ENCODE assay signal across 11 cellular contexts in the genomic region with DNA sequence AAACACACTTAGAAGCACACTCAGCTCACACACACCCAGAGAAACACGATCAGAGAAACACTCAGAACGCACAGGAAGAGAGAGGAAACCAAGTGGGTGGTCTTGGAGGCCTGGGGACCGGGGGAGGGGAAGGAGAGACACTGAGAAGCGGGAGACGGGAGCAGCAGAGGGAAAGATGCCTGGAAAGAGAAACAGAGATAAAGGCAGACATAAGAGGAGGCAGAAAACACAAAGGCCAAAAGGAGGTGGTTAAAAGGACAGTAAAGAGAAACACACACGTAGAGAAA. TPM values are rescaled to one million over a fixed set of nuclear protein-coding genes. Genes with fewer than 3 reads are reported as not detected.
DNase-seq lines count a peak whose midpoint lies in the region; ATAC-seq and TF ChIP-seq lines count a peak whose summit lies in the region.
"Had no signal": no experiment of that assay in that cellular context is flagged by ENCODE, and none has a peak within 500 bp of the region (broad histone marks: within the 10 kb centered on the region; RNA-seq: fewer than 3 reads in every experiment).

No MANE protein-coding gene starts in this region.

- CTCF ChIA-PET in activated CD4-positive, alpha-beta T cell treated with anti-CD3 and anti-CD28 coated beads for 36 hours (lab: Charles Lee), result interaction anchor here (1.0 to 2.2 kb wide), 4 partner anchors 8 to 147 kb away, joined by 3 to 9 read pairs (median 4); a partner anchor contains a TSS

- POLR2A ChIA-PET in activated CD4-positive, alpha-beta T cell treated with anti-CD3 and anti-CD28 coated beads for 36 hours (lab: Charles Lee), result no interaction called here

- WGBS in stomach, 5 donors, result 11 to 27% (median 21%) methylated on average over 6 of the region's 6 CpGs

- H3K27me3 ChIP-seq in HAP-1 (ENCODE audit: low read depth) (no peaks in the 10 kb centered on the region), stomach (peaks cover 0 to 26% (median 0%) of the 10 kb centered on the region in 3 donors)

- H3K4me1 Mint-ChIP-seq in activated CD4-positive, alpha-beta T cell treated with anti-CD3 and anti-CD28 coated beads for 36 hours, result no peaks in the 10 kb centered on the region

- H3K27ac Mint-ChIP-seq in activated CD4-positive, alpha-beta T cell treated with anti-CD3 and anti-CD28 coated beads for 36 hours, result no peak overlapping the region

- H3K9me3 ChIP-seq in HAP-1 (no peaks in the 10 kb centered on the region), stomach (no peaks in the 10 kb centered on the region)

- H3K36me3 Mint-ChIP-seq in activated CD4-positive, alpha-beta T cell treated with anti-CD3 and anti-CD28 coated beads for 36 hours (ENCODE audit: low read depth), result no peaks in the 10 kb centered on the region

- H3K36me3 ChIP-seq in HAP-1 (replicated peaks) (peaks cover under 1% of the 10 kb centered on the region), stomach (peaks cover 0 to 28% (median 23%) of the 10 kb centered on the region in 4 donors)

- no peak for TF ChIP-seq EP300 in stomach (IDR thresholded peaks at IDR 0.05)

- ATAC-seq in activated CD4-positive, alpha-beta T cell treated with anti-CD3 and anti-CD28 coated beads for 36 hours, result no peak

- H3K27me3 Mint-ChIP-seq in activated CD4-positive, alpha-beta T cell treated with anti-CD3 and anti-CD28 coated beads for 36 hours, result peaks cover 34% of the 10 kb centered on the region

- no peak for TF ChIP-seq POLR2A in stomach (IDR thresholded peaks at IDR 0.05)

- peak overlapping the region in 2 of 5 donors; percentile 84 for H3K27ac ChIP-seq in stomach
- H3K27ac ChIP-seq: KMS-11 had no signal

- in situ Hi-C loops in HAP-1 (cut with MboI; ENCODE audit: low sequenced_read_pairs), result no loop called here

- intact Hi-C loops in stomach (cut with DNase I; ENCODE audit: low total_unique reads), result no loop called here
- intact Hi-C loops in activated CD4-positive, alpha-beta T cell treated with anti-CD3 and anti-CD28 coated beads for 36 hours (cut with DNase I, micrococcal nuclease), result no loop called here

- peak in 1 of 2 experiments; percentile 47 for DNase-seq in HAP-1 (ENCODE audit: low spot score in 2 of 2)
- peak in 1 of 2 donors; percentile 31 for DNase-seq in cardiac fibroblast (ENCODE audit: low read depth in 2 of 2)
- peak; percentile 8 for DNase-seq in kidney glomerular epithelial cell (lab: John Stamatoyannopoulos, UW)
- DNase-seq in stomach, result no peak
- DNase-seq in activated CD4-positive, alpha-beta T cell treated with anti-CD3 and anti-CD28 coated beads for 36 hours, result no peak
- no peak for DNase-seq in stimulated activated CD4-positive, alpha-beta T cell treated with anti-CD3 and anti-CD28 coated beads, Interleukin-4, amount 100 ng/mL, for 4 hours
- DNase-seq in stimulated activated CD4-positive, alpha-beta T cell treated with anti-CD3 and anti-CD28 coated beads, Interleukin-15, amount 100 ng/mL, for 24 hours, result no peak
- DNase-seq in activated CD4-positive, alpha-beta T cell treated with anti-CD3 and anti-CD28 coated beads, Interleukin-2, amount 50 U/mL, for 1 hour, result no peak
- DNase-seq: activated T-cell treated with anti-CD3 and anti-CD28 coated beads, Interleukin-2, amount 50 U/mL, for 48 hours; NCI-H510A had no signal

- H3K4me3 ChIP-seq in HAP-1, result peak overlapping the region; percentile 52
- H3K4me3 ChIP-seq in cardiac fibroblast (replicated peaks in 1 of 2; ENCODE audit: low read depth in 2 of 2, low read length in 2 of 2), result peak overlapping the region; percentile 50 to 62
- peak overlapping the region; percentile 56 to 83 (median 70) for H3K4me3 ChIP-seq in stomach

- H3K9me3 Mint-ChIP-seq in activated CD4-positive, alpha-beta T cell treated with anti-CD3 and anti-CD28 coated beads for 36 hours (ENCODE audit: low read depth), result no peaks in the 10 kb centered on the region

- TF ChIP-seq CTCF in cardiac fibroblast (IDR thresholded peaks at IDR 0.05; ENCODE audit: low read depth, low read length) (no peak), stomach (IDR thresholded peaks at IDR 0.05) (no peak)

- no peak overlapping the region for H3K4me3 Mint-ChIP-seq in activated CD4-positive, alpha-beta T cell treated with anti-CD3 and anti-CD28 coated beads for 36 hours

- peaks cover 14% of the 10 kb centered on the region for H3K4me1 ChIP-seq in HAP-1
- peaks cover 7 to 36% (median 26%) of the 10 kb centered on the region in 4 donors for H3K4me1 ChIP-seq in stomach

RNA-seq across cellular contexts. Expression of a gene that starts 1.3 kb away (rescaled TPM):
- total RNA-seq in stomach, result 100 to 1,000 TPM in 4 of 5 donors, 10 to 100 TPM in 1; 46.4 to 161 (median 104) TPM
- 10 to 100 TPM; 43.7 to 49.6 (median 49.5) TPM for polyA plus RNA-seq in stomach
- under 1 TPM; 0.41 to 0.77 TPM for total RNA-seq in activated CD4-positive, alpha-beta T cell treated with anti-CD3 and anti-CD28 coated beads for 36 hours

RNA-seq across cellular contexts. Expression of a gene that starts 52.3 kb away (rescaled TPM):
- 100 to 1,000 TPM in 3 of 5 donors, 10 to 100 TPM in 2; 69.3 to 727 (median 106) TPM for total RNA-seq in stomach
- polyA plus RNA-seq in stomach, result 10 to 100 TPM; 11.6 to 14.5 (median 13.5) TPM
- 1 to 10 TPM; 8.7 to 8.8 TPM for total RNA-seq in activated CD4-positive, alpha-beta T cell treated with anti-CD3 and anti-CD28 coated beads for 36 hours

Comparison
In these comparisons a context has a peak if more than half of its experiments do, and no peak if none do; other contexts are left out.
1. RNA of a gene that starts 1.3 kb away (total RNA-seq): 46.4 to 161 TPM in stomach; 0.41 to 0.77 TPM in activated CD4-positive, alpha-beta T cell treated with anti-CD3 and anti-CD28 coated beads for 36 hours; every median in the first group is over 10 times any median in the second.
2. RNA of a gene that starts 52.3 kb away (total RNA-seq): 69.3 to 727 TPM in stomach; 8.7 to 8.8 TPM in activated CD4-positive, alpha-beta T cell treated with anti-CD3 and anti-CD28 coated beads for 36 hours; every median in the first group is over 4 times any median in the second.
3. Peak in every context shown above with its lines, with median percentiles within 50 percentile points of each other: H3K4me3 ChIP-seq.